8 cellular contexts compared by ENCODE assay signal in the genomic region with DNA sequence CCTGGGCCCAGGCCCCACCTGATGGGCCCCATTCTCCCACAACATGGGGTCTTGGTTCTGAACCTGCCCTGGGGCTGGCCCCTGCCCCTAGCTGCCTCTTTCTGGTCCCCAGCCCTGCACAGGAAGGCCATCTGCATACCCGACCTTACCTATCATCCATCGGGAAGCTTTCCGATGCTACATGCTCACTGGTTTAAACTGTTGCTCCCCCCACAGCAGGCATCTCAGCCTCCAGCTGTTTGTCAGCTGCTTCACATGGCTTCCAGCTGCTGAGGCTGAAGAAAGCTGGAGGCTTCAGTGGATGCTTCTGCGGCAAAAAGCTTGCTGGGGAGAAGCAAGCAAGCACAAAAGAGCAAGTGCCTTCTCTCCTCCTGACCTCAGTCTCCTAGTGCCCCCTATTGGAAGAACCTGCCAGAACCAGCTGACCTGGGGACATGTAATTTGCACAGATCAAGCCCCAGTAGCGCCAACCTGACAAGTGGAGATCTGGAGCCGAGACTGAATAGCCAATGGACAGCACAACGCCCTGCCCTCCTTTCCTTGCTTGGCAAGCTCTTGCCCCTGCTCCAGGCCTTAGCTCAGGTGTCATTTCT. TPM values are rescaled to one million over a fixed set of nuclear protein-coding genes. Genes with fewer than 3 reads are reported as not detected.
DNase-seq lines count a peak whose midpoint lies in the region; ATAC-seq, FAIRE-seq and TF ChIP-seq lines count a peak whose summit lies in the region.

No MANE protein-coding gene starts in this region.

- no peak overlapping the region for H3K4me3 ChIP-seq in BE2C (ENCODE audit: low read depth, low read length)
- H3K4me3 ChIP-seq in bronchial epithelial cell (ENCODE audit: low read depth, low read length): no peak overlapping the region
- no peak overlapping the region for H3K4me3 ChIP-seq in muscle layer of colon (ENCODE audit: low read depth in 1 of 2, low read length in 2 of 2)

- peak overlapping the region; percentile 81 for H3K27ac ChIP-seq in muscle layer of colon (ENCODE audit: low read depth, low read length)

- H3K4me1 ChIP-seq in BE2C: peaks cover 14% of the 10 kb centered on the region
- H3K4me1 ChIP-seq in muscle layer of colon (ENCODE audit: insufficient read depth, low read length): peaks cover 41% of the 10 kb centered on the region

- no peaks in the 10 kb centered on the region for H3K9me3 ChIP-seq in BE2C
- no peaks in the 10 kb centered on the region for H3K9me3 ChIP-seq in muscle layer of colon (ENCODE audit: low read length)

- H3K27me3 ChIP-seq in BE2C (no peaks in the 10 kb centered on the region), bronchial epithelial cell (ENCODE audit: control insufficient read depth, insufficient read depth, low read length) (no peaks in the 10 kb centered on the region), muscle layer of colon (ENCODE audit: control insufficient read depth in 1 of 2, insufficient read depth in 2 of 2, low read length in 2 of 2) (no peaks in the 10 kb centered on the region)

- H3K9ac ChIP-seq in muscle layer of colon (ENCODE audit: low read length): no peak overlapping the region

- ATAC-seq in HG03097 (IDR thresholded peaks at IDR 0.05; ENCODE audit: low FRiP score, unreplicated experiment) (no peak), HG02840 (IDR thresholded peaks at IDR 0.05; ENCODE audit: low FRiP score, unreplicated experiment) (no peak)

- FAIRE-seq in bronchial epithelial cell (lab: Jason Lieb, UNC): no peak

- DNase-seq in BE2C: no peak
- DNase-seq in HuH-7 (ENCODE audit: low spot score): peak; percentile 21
- DNase-seq in bronchial epithelial cell (ENCODE audit: low read depth): no peak
- DNase-seq in NCI-H774 (lab: John Stamatoyannopoulos, UW): no peak
- DNase-seq in kidney tubule cell (ENCODE audit: low spot score): no peak

- H3K36me3 ChIP-seq in BE2C: no peaks in the 10 kb centered on the region
- no peaks in the 10 kb centered on the region for H3K36me3 ChIP-seq in bronchial epithelial cell (ENCODE audit: control insufficient read depth, insufficient read depth, low read length)
- no peaks in the 10 kb centered on the region for H3K36me3 ChIP-seq in muscle layer of colon (ENCODE audit: insufficient read depth, low read length)

- TF ChIP-seq CTCF in BE2C (IDR thresholded peaks at IDR 0.05; ENCODE audit: low read depth, low read length): peak; percentile 32
- TF ChIP-seq CTCF in bronchial epithelial cell (IDR thresholded peaks at IDR 0.05; ENCODE audit: insufficient read depth, low read length, severe bottlenecking): peak; percentile 50

RNA-seq across cellular contexts. Expression of a gene that starts 24.1 kb away (rescaled TPM):
- 278 TPM for polyA plus RNA-seq in BE2C (2012; ENCODE audit: insufficient read depth, insufficient read length, low read depth)
- total RNA-seq in bronchial epithelial cell: 51.9 and 65.9 TPM in 2 replicates
